Comparison of ENCODE assay signal across 14 cellular contexts in genomic region chr4:119471259-119471658, GRCh38.
A peak's percentile ranks its signal among the peaks of the same experiment; 100 is the strongest.
DNase-seq lines count a peak whose midpoint lies in the region; ATAC-seq lines count a peak whose summit lies in the region.
"Had no signal": no experiment of that assay in that cellular context is flagged by ENCODE, and none has a peak within 500 bp of the region (broad histone marks: within the 10 kb centered on the region; RNA-seq: fewer than 3 reads in every experiment).

No MANE protein-coding gene starts in this region.

- H3K9me3 Mint-ChIP-seq in activated CD4-positive, alpha-beta T cell treated with anti-CD3 and anti-CD28 coated beads for 36 hours (ENCODE audit: low read depth) = no peaks in the 10 kb centered on the region
- H3K9me3 Mint-ChIP-seq: central memory CD8-positive, alpha-beta T cell; immature natural killer cell; WTC11 had no signal

- no peak overlapping the region for H3K27ac Mint-ChIP-seq in activated CD4-positive, alpha-beta T cell treated with anti-CD3 and anti-CD28 coated beads for 36 hours
- H3K27ac Mint-ChIP-seq: immature natural killer cell, WTC11 had no signal

- H3K4me1 ChIP-seq in SJSA1 (replicated peaks) = peaks cover 22% of the 10 kb centered on the region
- H3K4me1 ChIP-seq: BLaER1, right lobe of liver had no signal

- H3K27ac ChIP-seq in SJSA1 = peak overlapping the region; percentile 22; the same call in 1 of the 2 replicates
- H3K27ac ChIP-seq: BLaER1, right lobe of liver had no signal

- CTCF ChIA-PET in activated CD4-positive, alpha-beta T cell treated with anti-CD3 and anti-CD28 coated beads for 36 hours (lab: Charles Lee) = no interaction called here

- H3K27me3 Mint-ChIP-seq in activated CD4-positive, alpha-beta T cell treated with anti-CD3 and anti-CD28 coated beads for 36 hours = no peaks in the 10 kb centered on the region
- H3K27me3 Mint-ChIP-seq: central memory CD8-positive, alpha-beta T cell had no signal

- H3K4me3 Mint-ChIP-seq in activated CD4-positive, alpha-beta T cell treated with anti-CD3 and anti-CD28 coated beads for 36 hours = no peak overlapping the region
- H3K4me3 Mint-ChIP-seq: central memory CD8-positive, alpha-beta T cell; immature natural killer cell; WTC11 had no signal

- DNase-seq in SJSA1 (ENCODE audit: low read depth in 1 of 2, low spot score in 2 of 2) (no peak), NCI-H187 treated with DMSO at 0.1 percent for 48 hours (lab: John Stamatoyannopoulos, UW) (no peak)
- no peak for DNase-seq in activated CD4-positive, alpha-beta T cell treated with anti-CD3 and anti-CD28 coated beads for 36 hours
- DNase-seq: immature natural killer cell; NCI-H2107; right lobe of liver; stimulated activated naive CD4-positive, alpha-beta T cell treated with Interleukin-2 at 50 U/mL for 16 hours had no signal

- intact Hi-C loops in activated CD4-positive, alpha-beta T cell treated with anti-CD3 and anti-CD28 coated beads for 36 hours (cut with DNase I, micrococcal nuclease) = no loop called here

- H3K27me3 ChIP-seq in SJSA1 (replicated peaks) = no peaks in the 10 kb centered on the region
- H3K27me3 ChIP-seq: BLaER1, right lobe of liver had no signal

- no peaks in the 10 kb centered on the region; the same call in 1 of the 2 replicates for H3K9me3 ChIP-seq in SJSA1 (replicated peaks)
- H3K9me3 ChIP-seq: BLaER1, right lobe of liver had no signal

- peaks cover 37% of the 10 kb centered on the region for H3K36me3 Mint-ChIP-seq in activated CD4-positive, alpha-beta T cell treated with anti-CD3 and anti-CD28 coated beads for 36 hours (ENCODE audit: low read depth)

- ATAC-seq in GM18873 (IDR thresholded peaks at IDR 0.05; ENCODE audit: low FRiP score, unreplicated experiment) (peak; percentile 62), GM21528 (IDR thresholded peaks at IDR 0.05; ENCODE audit: low FRiP score, unreplicated experiment) (peak; percentile 61), HG03045 (IDR thresholded peaks at IDR 0.05; ENCODE audit: unreplicated experiment) (peak; percentile 56), GM19324 (IDR thresholded peaks at IDR 0.05; ENCODE audit: low FRiP score, unreplicated experiment) (no peak)
- no peak for ATAC-seq in activated CD4-positive, alpha-beta T cell treated with anti-CD3 and anti-CD28 coated beads for 36 hours
- ATAC-seq: right lobe of liver, WTC11 had no signal

- peaks cover 10% of the 10 kb centered on the region for H3K36me3 ChIP-seq in SJSA1

- H3K4me3 ChIP-seq in SJSA1 = no peak overlapping the region
- H3K4me3 ChIP-seq: BLaER1, right lobe of liver had no signal

- H3K4me1 Mint-ChIP-seq in activated CD4-positive, alpha-beta T cell treated with anti-CD3 and anti-CD28 coated beads for 36 hours = peaks cover 6% of the 10 kb centered on the region
- H3K4me1 Mint-ChIP-seq: central memory CD8-positive, alpha-beta T cell; immature natural killer cell; WTC11 had no signal

- POLR2A ChIA-PET in activated CD4-positive, alpha-beta T cell treated with anti-CD3 and anti-CD28 coated beads for 36 hours (lab: Charles Lee) = no interaction called here

Comparison
In these comparisons a context has a peak if more than half of its experiments do, and no peak if none do; other contexts are left out.
1. ATAC-seq: peak in GM18873 (single experiment), GM21528 (single experiment) and HG03045 (single experiment); none in activated CD4-positive, alpha-beta T cell treated with anti-CD3 and anti-CD28 coated beads for 36 hours (single experiment) and GM19324 (single experiment).